Comparison of ENCODE assay signal across 8 cellular contexts in the genomic region with DNA sequence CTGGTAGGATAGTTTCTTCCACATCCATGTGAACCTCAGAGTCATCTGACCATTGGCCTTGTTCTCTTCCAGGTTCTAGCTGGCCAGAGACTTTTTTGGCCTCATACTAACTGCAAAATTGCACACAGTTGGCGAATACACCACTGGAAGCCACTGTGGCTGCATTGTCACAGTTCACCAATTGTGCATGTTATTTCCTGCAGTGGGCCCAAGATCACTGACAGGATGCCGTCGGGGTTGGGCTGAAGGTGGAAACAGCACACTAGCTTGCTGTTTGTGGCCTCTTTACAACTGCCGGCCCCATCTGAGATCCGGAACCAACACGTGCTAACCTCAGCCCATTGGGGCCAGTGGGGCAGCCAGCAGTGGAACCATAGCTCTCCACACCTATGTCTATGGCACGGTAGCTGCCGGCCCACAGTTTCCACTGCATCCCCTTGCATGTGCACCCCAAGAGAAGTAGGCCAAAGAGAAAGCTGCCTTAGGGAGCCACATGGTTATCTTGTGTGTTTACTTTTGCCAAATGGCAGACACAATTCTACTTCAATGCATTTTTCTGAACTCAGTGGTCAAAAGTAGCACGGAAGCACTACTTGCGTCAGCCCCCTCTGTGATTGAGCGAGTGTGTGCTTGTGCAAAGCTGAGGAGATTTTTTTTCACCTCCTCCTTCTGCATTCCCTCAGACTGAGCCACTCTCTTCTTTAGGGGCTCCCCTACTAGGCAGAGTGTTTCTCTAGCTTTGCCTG.
A peak's percentile ranks its signal among the peaks of the same experiment; 100 is the strongest.
DNase-seq lines count a peak whose midpoint lies in the region; ATAC-seq, FAIRE-seq and TF ChIP-seq lines count a peak whose summit lies in the region.

No MANE protein-coding gene starts in this region.

- H3K36me3 ChIP-seq in HepG2 (replicated peaks in 1 of 2; ENCODE audit: control insufficient read depth in 1 of 2, insufficient read depth in 2 of 2, low read length in 2 of 2) (no peaks in the 10 kb centered on the region), stomach (no peaks in the 10 kb centered on the region)

- TF ChIP-seq POLR2A in HepG2 (IDR thresholded peaks at IDR 0.05; ENCODE audit: insufficient read depth in 1 of 2, low read depth in 2 of 2, low read length in 2 of 2) (no peak), stomach (IDR thresholded peaks at IDR 0.05) (no peak)

- TF ChIP-seq CTCF in HepG2 (CRISPR knock-in tag; IDR thresholded peaks at IDR 0.05): no peak
- TF ChIP-seq CTCF in stomach (IDR thresholded peaks at IDR 0.05): no peak
- TF ChIP-seq CTCF in D721Med (IDR thresholded peaks at IDR 0.05; ENCODE audit: insufficient read depth, missing control alignments): no peak

- no peak overlapping the region for H3K9ac ChIP-seq in HepG2 (ENCODE audit: insufficient read depth, low read depth, low read length)

- no peak overlapping the region for H3K4me3 ChIP-seq in HepG2 (replicated peaks in 1 of 3; ENCODE audit: insufficient read depth in 1 of 3, low read depth in 2 of 3, low read length in 3 of 3)
- no peak overlapping the region for H3K4me3 ChIP-seq in stomach

- no peak for TF ChIP-seq RAD21 in HepG2 (CRISPR knock-in tag; IDR thresholded peaks at IDR 0.05)

- H3K27ac ChIP-seq in HepG2 (ENCODE audit: extremely low read length, insufficient read depth, low read length): no peak overlapping the region
- peak overlapping the region in 4 of 5 donors; percentile 3 to 77 (median 37) for H3K27ac ChIP-seq in stomach

- no peak overlapping the region for H3K4me2 ChIP-seq in HepG2 (ENCODE audit: low read depth, low read length)

- WGBS in HepG2 (ENCODE audit: low lambda C conversion rate): 94% methylated on average over 10 of the region's 11 CpGs
- WGBS in stomach, 5 donors: 77 to 83% (median 80%) methylated on average over 10 to 11 of the region's 11 CpGs

- in situ Hi-C loops in HepG2 (cut with HindIII; ENCODE audit: extremely low pct_ligation_motif_present, low pct_unique_long_range_greater_than_20kb): no loop called here

- FAIRE-seq in HepG2 (lab: Jason Lieb, UNC) (no peak), D721Med (lab: Jason Lieb, UNC) (no peak)

- intact Hi-C loops in HepG2 (cut with micrococcal nuclease; ENCODE audit: unreplicated experiment) (no loop called here), stomach (cut with DNase I; ENCODE audit: low total_unique reads) (no loop called here)

- H2AFZ ChIP-seq in HepG2 (ENCODE audit: low read length): no peak overlapping the region

- DNase-seq in activated T-cell treated with anti-CD3 and anti-CD28 coated beads for 24 hours (ENCODE audit: low read depth) (peak; percentile 39), HepG2 (ENCODE audit: low spot score) (no peak), stomach (no peak), GOT3 (lab: John Stamatoyannopoulos, UW) (no peak), GM19240 (ENCODE audit: insufficient read length, low spot score) (no peak), D721Med (ENCODE audit: insufficient read length, low spot score) (no peak)

- CTCF ChIA-PET in HepG2 (lab: Yijun Ruan, JAX; ENCODE audit: low intra/inter-chr PET ratio, low total read pairs): no interaction called here

- no peaks in the 10 kb centered on the region for H4K20me1 ChIP-seq in HepG2 (ENCODE audit: insufficient read depth, low read length)

- H3K9me3 ChIP-seq in HepG2 (ENCODE audit: low read length): no peaks in the 10 kb centered on the region
- H3K9me3 ChIP-seq in stomach: no peaks in the 10 kb centered on the region

- ATAC-seq in GM18907 (IDR thresholded peaks at IDR 0.05; ENCODE audit: unreplicated experiment) (peak; percentile 50), HG03159 (IDR thresholded peaks at IDR 0.05; ENCODE audit: unreplicated experiment) (peak; percentile 47), HepG2 (no peak)

- H3K27me3 ChIP-seq in HepG2 (ENCODE audit: control insufficient read depth in 1 of 2, insufficient read depth in 2 of 2, low read length in 2 of 2) (no peaks in the 10 kb centered on the region), stomach (no peaks in the 10 kb centered on the region)

- no TSS peak for BruUV-seq in HepG2 (replicated peaks; lab: Mats Ljungman, UMichigan)

- no peaks in the 10 kb centered on the region for H3K79me2 ChIP-seq in HepG2 (ENCODE audit: insufficient read depth, low read length)

- TF ChIP-seq EP300 in HepG2 (IDR thresholded peaks at IDR 0.05; ENCODE audit: low read depth in 2 of 2, low read length in 2 of 2) (no peak), HepG2 (CRISPR knock-in tag; IDR thresholded peaks at IDR 0.05; ENCODE audit: borderline replicate concordance) (no peak), stomach (IDR thresholded peaks at IDR 0.05) (no peak)

- H3K4me1 ChIP-seq in HepG2 (ENCODE audit: insufficient read depth, low read length): peaks cover 59% of the 10 kb centered on the region
- peaks cover 0 to 42% (median 22%) of the 10 kb centered on the region in 4 donors for H3K4me1 ChIP-seq in stomach

- POLR2A ChIA-PET in HepG2 (lab: Yijun Ruan, JAX): no interaction called here

TF ChIP-seq in HepG2, 621 proteins besides CTCF, POLR2A, EP300 and RAD21:
- TF ChIP-seq, protein P1, sequence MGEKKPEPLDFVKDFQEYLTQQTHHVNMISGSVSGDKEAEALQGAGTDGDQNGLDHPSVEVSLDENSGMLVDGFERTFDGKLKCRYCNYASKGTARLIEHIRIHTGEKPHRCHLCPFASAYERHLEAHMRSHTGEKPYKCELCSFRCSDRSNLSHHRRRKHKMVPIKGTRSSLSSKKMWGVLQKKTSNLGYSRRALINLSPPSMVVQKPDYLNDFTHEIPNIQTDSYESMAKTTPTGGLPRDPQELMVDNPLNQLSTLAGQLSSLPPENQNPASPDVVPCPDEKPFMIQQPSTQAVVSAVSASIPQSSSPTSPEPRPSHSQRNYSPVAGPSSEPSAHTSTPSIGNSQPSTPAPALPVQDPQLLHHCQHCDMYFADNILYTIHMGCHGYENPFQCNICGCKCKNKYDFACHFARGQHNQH (CRISPR knock-in tag; IDR thresholded peaks at IDR 0.05): no peak
- TF ChIP-seq ZNF766 (CRISPR knock-in tag; IDR thresholded peaks at IDR 0.05; ENCODE audit: borderline replicate concordance) (no peak), ZNF317 (CRISPR knock-in tag; IDR thresholded peaks at IDR 0.05) (no peak)
- TF ChIP-seq, protein P2, sequence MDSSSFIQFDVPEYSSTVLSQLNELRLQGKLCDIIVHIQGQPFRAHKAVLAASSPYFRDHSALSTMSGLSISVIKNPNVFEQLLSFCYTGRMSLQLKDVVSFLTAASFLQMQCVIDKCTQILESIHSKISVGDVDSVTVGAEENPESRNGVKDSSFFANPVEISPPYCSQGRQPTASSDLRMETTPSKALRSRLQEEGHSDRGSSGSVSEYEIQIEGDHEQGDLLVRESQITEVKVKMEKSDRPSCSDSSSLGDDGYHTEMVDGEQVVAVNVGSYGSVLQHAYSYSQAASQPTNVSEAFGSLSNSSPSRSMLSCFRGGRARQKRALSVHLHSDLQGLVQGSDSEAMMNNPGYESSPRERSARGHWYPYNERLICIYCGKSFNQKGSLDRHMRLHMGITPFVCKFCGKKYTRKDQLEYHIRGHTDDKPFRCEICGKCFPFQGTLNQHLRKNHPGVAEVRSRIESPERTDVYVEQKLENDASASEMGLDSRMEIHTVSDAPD (CRISPR knock-in tag; IDR thresholded peaks at IDR 0.05): 0 out of 2 replicates have a peak, but pooled peaks have one; percentile 48
- TF ChIP-seq, protein P3, sequence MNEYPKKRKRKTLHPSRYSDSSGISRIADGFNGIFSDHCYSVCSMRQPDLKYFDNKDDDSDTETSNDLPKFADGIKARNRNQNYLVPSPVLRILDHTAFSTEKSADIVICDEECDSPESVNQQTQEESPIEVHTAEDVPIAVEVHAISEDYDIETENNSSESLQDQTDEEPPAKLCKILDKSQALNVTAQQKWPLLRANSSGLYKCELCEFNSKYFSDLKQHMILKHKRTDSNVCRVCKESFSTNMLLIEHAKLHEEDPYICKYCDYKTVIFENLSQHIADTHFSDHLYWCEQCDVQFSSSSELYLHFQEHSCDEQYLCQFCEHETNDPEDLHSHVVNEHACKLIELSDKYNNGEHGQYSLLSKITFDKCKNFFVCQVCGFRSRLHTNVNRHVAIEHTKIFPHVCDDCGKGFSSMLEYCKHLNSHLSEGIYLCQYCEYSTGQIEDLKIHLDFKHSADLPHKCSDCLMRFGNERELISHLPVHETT (CRISPR knock-in tag; conservative IDR thresholded peaks at IDR 0.05): no peak
- TF ChIP-seq, protein P4, sequence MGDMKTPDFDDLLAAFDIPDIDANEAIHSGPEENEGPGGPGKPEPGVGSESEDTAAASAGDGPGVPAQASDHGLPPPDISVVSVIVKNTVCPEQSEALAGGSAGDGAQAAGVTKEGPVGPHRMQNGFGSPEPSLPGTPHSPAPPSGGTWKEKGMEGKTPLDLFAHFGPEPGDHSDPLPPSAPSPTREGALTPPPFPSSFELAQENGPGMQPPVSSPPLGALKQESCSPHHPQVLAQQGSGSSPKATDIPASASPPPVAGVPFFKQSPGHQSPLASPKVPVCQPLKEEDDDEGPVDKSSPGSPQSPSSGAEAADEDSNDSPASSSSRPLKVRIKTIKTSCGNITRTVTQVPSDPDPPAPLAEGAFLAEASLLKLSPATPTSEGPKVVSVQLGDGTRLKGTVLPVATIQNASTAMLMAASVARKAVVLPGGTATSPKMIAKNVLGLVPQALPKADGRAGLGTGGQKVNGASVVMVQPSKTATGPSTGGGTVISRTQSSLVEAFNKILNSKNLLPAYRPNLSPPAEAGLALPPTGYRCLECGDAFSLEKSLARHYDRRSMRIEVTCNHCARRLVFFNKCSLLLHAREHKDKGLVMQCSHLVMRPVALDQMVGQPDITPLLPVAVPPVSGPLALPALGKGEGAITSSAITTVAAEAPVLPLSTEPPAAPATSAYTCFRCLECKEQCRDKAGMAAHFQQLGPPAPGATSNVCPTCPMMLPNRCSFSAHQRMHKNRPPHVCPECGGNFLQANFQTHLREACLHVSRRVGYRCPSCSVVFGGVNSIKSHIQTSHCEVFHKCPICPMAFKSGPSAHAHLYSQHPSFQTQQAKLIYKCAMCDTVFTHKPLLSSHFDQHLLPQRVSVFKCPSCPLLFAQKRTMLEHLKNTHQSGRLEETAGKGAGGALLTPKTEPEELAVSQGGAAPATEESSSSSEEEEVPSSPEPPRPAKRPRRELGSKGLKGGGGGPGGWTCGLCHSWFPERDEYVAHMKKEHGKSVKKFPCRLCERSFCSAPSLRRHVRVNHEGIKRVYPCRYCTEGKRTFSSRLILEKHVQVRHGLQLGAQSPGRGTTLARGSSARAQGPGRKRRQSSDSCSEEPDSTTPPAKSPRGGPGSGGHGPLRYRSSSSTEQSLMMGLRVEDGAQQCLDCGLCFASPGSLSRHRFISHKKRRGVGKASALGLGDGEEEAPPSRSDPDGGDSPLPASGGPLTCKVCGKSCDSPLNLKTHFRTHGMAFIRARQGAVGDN (CRISPR knock-in tag; IDR thresholded peaks at IDR 0.05): peak; percentile 18; the same call in 1 of the 2 replicates
